In genomic region chr6:53349209-53349693, GRCh38 we compare ENCODE assay signal across 8 cellular contexts. TPM values are rescaled to one million over a fixed set of nuclear protein-coding genes. Genes with fewer than 3 reads are reported as not detected.
DNase-seq lines count a peak whose midpoint lies in the region; ATAC-seq and TF ChIP-seq lines count a peak whose summit lies in the region.

No MANE protein-coding gene starts in this region.

- peaks cover 11 to 13% of the 10 kb centered on the region in 2 donors for H3K4me1 ChIP-seq in duodenal mucosa (ENCODE audit: control insufficient read depth in 1 of 2, insufficient read depth in 2 of 2, low read length in 2 of 2)

- H3K27me3 Mint-ChIP-seq in neural crest cell (ENCODE audit: low read depth): no peaks in the 10 kb centered on the region

- H3K36me3 Mint-ChIP-seq in neural crest cell (ENCODE audit: low read depth): peaks cover 8% of the 10 kb centered on the region

- H3K36me3 ChIP-seq in duodenal mucosa (ENCODE audit: control insufficient read depth in 1 of 2, insufficient read depth in 2 of 2, low read length in 2 of 2): no peaks in the 10 kb centered on the region

- H3K27ac Mint-ChIP-seq in neural crest cell (ENCODE audit: unreplicated experiment): peak overlapping the region; percentile 96

- H3K27ac ChIP-seq in C4-2B: peak overlapping the region; percentile 97
- peak overlapping the region; percentile 93 for H3K27ac ChIP-seq in duodenal mucosa (ENCODE audit: low read depth, low read length)

- H3K4me1 Mint-ChIP-seq in neural crest cell: peaks cover 39% of the 10 kb centered on the region

- H3K4me3 ChIP-seq in LNCaP clone FGC (ENCODE audit: low read depth, low read length): peak overlapping the region; percentile 89
- peak overlapping the region; percentile 82 to 89 for H3K4me3 ChIP-seq in duodenal mucosa (ENCODE audit: low read depth in 1 of 2, low read length in 2 of 2)

- H3K4me3 Mint-ChIP-seq in neural crest cell: peak overlapping the region; percentile 94

- no peak for ATAC-seq in HG03442 (IDR thresholded peaks at IDR 0.05; ENCODE audit: unreplicated experiment)

- no peaks in the 10 kb centered on the region for H3K9me3 Mint-ChIP-seq in neural crest cell

- no peaks in the 10 kb centered on the region for H3K27me3 ChIP-seq in duodenal mucosa (ENCODE audit: control insufficient read depth in 1 of 2, insufficient read depth in 2 of 2, low read length in 2 of 2)

- H3K9ac ChIP-seq in duodenal mucosa (ENCODE audit: low read depth in 1 of 2, low read length in 2 of 2): peak overlapping the region; percentile 68 to 84

- H3K9me3 ChIP-seq in duodenal mucosa (ENCODE audit: control insufficient read depth in 1 of 2, low read length in 2 of 2): no peaks in the 10 kb centered on the region

- no peak for TF ChIP-seq CTCF in C4-2B (conservative IDR thresholded peaks at IDR 0.05)
- TF ChIP-seq CTCF in LNCaP clone FGC (IDR thresholded peaks at IDR 0.05; ENCODE audit: control insufficient read depth, extremely low read depth, insufficient read depth): no peak
- no peak for TF ChIP-seq CTCF in neural crest cell (conservative IDR thresholded peaks at IDR 0.05)

- no peak for DNase-seq in LNCaP clone FGC (ENCODE audit: low read depth)
- no peak for DNase-seq in neural crest cell (ENCODE audit: low read depth, low spot score)
- DNase-seq in kidney tubule cell (ENCODE audit: low spot score): no peak
- no peak for DNase-seq in NCI-H128 (lab: John Stamatoyannopoulos, UW; ENCODE audit: unreplicated experiment)
- no peak for DNase-seq in cortex of kidney (lab: John Stamatoyannopoulos, UW)

RNA-seq across cellular contexts. Expression of gene ELOVL5, which starts 0.5 kb away (rescaled TPM):
- total RNA-seq in neural crest cell: 152 and 153 TPM in 2 replicates
